ENCODE assay signal across 8 cellular contexts in the genomic region with DNA sequence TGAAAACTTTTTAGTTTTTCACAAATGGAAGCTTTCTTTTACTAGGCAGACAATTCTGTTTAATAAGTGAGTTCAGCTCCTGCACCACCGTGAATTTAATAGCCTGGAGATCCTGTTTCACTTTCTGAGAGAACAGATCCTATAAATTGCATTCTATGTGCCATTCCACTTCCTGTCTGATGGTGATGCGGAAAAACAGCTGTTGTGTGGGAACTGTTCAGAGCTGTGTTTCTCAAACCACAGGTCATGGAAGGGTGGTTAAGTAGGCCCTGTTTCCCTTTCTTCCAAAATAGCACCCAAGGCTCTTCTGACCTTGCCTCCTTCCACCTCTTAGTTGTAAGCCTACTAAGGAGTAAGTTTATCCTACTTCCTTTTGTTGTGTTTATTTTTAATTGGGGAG.
A peak's percentile ranks its signal among the peaks of the same experiment; 100 is the strongest.
DNase-seq lines count a peak whose midpoint lies in the region; ATAC-seq and TF ChIP-seq lines count a peak whose summit lies in the region.

No MANE protein-coding gene starts in this region.

- ATAC-seq in GM21786 (IDR thresholded peaks at IDR 0.05; ENCODE audit: unreplicated experiment): peak; percentile 61
- ATAC-seq in stimulated activated memory B cell treated with anti-CD40 and anti-IgM and Interleukin-4, amounts not matched to agents 10 μg/mL and 1 μg/mL and 100 μg/mL, for 72 hours: peak; percentile 65
- no peak for ATAC-seq in activated CD4-positive, alpha-beta T cell treated with anti-CD3 and anti-CD28 coated beads for 36 hours

- TF ChIP-seq POLR2A in sigmoid colon (IDR thresholded peaks at IDR 0.05): no peak

- TF ChIP-seq CTCF in sigmoid colon (IDR thresholded peaks at IDR 0.05): no peak

- no peak for TF ChIP-seq EP300 in sigmoid colon (IDR thresholded peaks at IDR 0.05)

- 11 to 22% methylated on average over 2 of the region's 2 CpGs for WGBS in sigmoid colon, 2 donors

- peaks cover 0 to 7% (median 3%) of the 10 kb centered on the region in 4 donors for H3K4me1 ChIP-seq in sigmoid colon

- no peak overlapping the region for H3K27ac ChIP-seq in sigmoid colon

- H3K4me3 ChIP-seq in sigmoid colon: no peak overlapping the region

- no peaks in the 10 kb centered on the region for H3K27me3 Mint-ChIP-seq in stimulated activated memory B cell treated with anti-CD40 and anti-IgM and Interleukin-4, amounts not matched to agents 10 μg/mL and 1 μg/mL and 100 μg/mL, for 72 hours
- H3K27me3 Mint-ChIP-seq in activated CD4-positive, alpha-beta T cell treated with anti-CD3 and anti-CD28 coated beads for 36 hours: no peaks in the 10 kb centered on the region

- no peaks in the 10 kb centered on the region for H3K27me3 ChIP-seq in sigmoid colon

- H3K9me3 Mint-ChIP-seq in stimulated activated memory B cell treated with anti-CD40 and anti-IgM and Interleukin-4, amounts not matched to agents 10 μg/mL and 1 μg/mL and 100 μg/mL, for 72 hours: no peaks in the 10 kb centered on the region
- H3K9me3 Mint-ChIP-seq in activated CD4-positive, alpha-beta T cell treated with anti-CD3 and anti-CD28 coated beads for 36 hours (ENCODE audit: low read depth): no peaks in the 10 kb centered on the region

- peak overlapping the region; percentile 12 for H3K27ac Mint-ChIP-seq in stimulated activated memory B cell treated with anti-CD40 and anti-IgM and Interleukin-4, amounts not matched to agents 10 μg/mL and 1 μg/mL and 100 μg/mL, for 72 hours
- H3K27ac Mint-ChIP-seq in activated CD4-positive, alpha-beta T cell treated with anti-CD3 and anti-CD28 coated beads for 36 hours: no peak overlapping the region

- no peaks in the 10 kb centered on the region for H3K36me3 Mint-ChIP-seq in stimulated activated memory B cell treated with anti-CD40 and anti-IgM and Interleukin-4, amounts not matched to agents 10 μg/mL and 1 μg/mL and 100 μg/mL, for 72 hours
- H3K36me3 Mint-ChIP-seq in activated CD4-positive, alpha-beta T cell treated with anti-CD3 and anti-CD28 coated beads for 36 hours (ENCODE audit: low read depth): no peaks in the 10 kb centered on the region

- POLR2A ChIA-PET in activated CD4-positive, alpha-beta T cell treated with anti-CD3 and anti-CD28 coated beads for 36 hours (lab: Charles Lee): no interaction called here

- DNase-seq in G401 (ENCODE audit: low spot score) (peak; percentile 40), Kasumi-1 (lab: John Stamatoyannopoulos, UW) (peak; percentile 91 to 92), epidermal melanocyte (ENCODE audit: insufficient read length, low spot score) (peak; percentile 44), posterior cingulate gyrus (no peak), sigmoid colon (no peak)
- DNase-seq in activated CD4-positive, alpha-beta T cell treated with anti-CD3 and anti-CD28 coated beads for 36 hours: no peak

- H3K4me3 Mint-ChIP-seq in stimulated activated memory B cell treated with anti-CD40 and anti-IgM and Interleukin-4, amounts not matched to agents 10 μg/mL and 1 μg/mL and 100 μg/mL, for 72 hours: no peak overlapping the region
- H3K4me3 Mint-ChIP-seq in activated CD4-positive, alpha-beta T cell treated with anti-CD3 and anti-CD28 coated beads for 36 hours: no peak overlapping the region

- in situ Hi-C loops in G401 (cut with HindIII; ENCODE audit: low sequenced_read_pairs): no loop called here

- peaks cover 15% of the 10 kb centered on the region for H3K4me1 Mint-ChIP-seq in stimulated activated memory B cell treated with anti-CD40 and anti-IgM and Interleukin-4, amounts not matched to agents 10 μg/mL and 1 μg/mL and 100 μg/mL, for 72 hours
- H3K4me1 Mint-ChIP-seq in activated CD4-positive, alpha-beta T cell treated with anti-CD3 and anti-CD28 coated beads for 36 hours: no peaks in the 10 kb centered on the region

- H3K9me3 ChIP-seq in sigmoid colon: no peaks in the 10 kb centered on the region

- CTCF ChIA-PET in activated CD4-positive, alpha-beta T cell treated with anti-CD3 and anti-CD28 coated beads for 36 hours (lab: Charles Lee): interaction anchor here (1.0 to 2.3 kb wide), 5 partner anchors 16 to 1213 kb away, joined by 3 to 13 read pairs (median 3); no protein-coding TSS in a partner anchor

- intact Hi-C loops in posterior cingulate gyrus (cut with DNase I) (loop anchor here (5.0 kb wide), 2 partner anchors 1155 to 1215 kb away; no protein-coding TSS in a partner anchor), sigmoid colon (cut with DNase I) (loop anchor here (10.0 kb wide), 1 partner anchor 432 kb away; no protein-coding TSS in a partner anchor)
- intact Hi-C loops in activated CD4-positive, alpha-beta T cell treated with anti-CD3 and anti-CD28 coated beads for 36 hours (cut with DNase I, micrococcal nuclease): loop anchor here (1.0 to 5.0 kb wide), 2 partner anchors 1205 to 1216 kb away; no protein-coding TSS in a partner anchor

- no peaks in the 10 kb centered on the region for H3K36me3 ChIP-seq in sigmoid colon

Comparison
In these comparisons a context has a peak if more than half of its experiments do, and no peak if none do; other contexts are left out.
1. DNase-seq: peak in G401 (single experiment), Kasumi-1 (2 of 2) and epidermal melanocyte (single experiment); none in posterior cingulate gyrus (0 of 10), activated CD4-positive, alpha-beta T cell treated with anti-CD3 and anti-CD28 coated beads for 36 hours (single experiment) and sigmoid colon (single experiment).